In genomic region chr21:39313457-39314154, GRCh38 we compare ENCODE assay signal across 1 cellular context.
A peak's percentile ranks its signal among the peaks of the same experiment; 100 is the strongest.
TF ChIP-seq lines count a peak whose summit lies in the region.

Gene BRWD1, minus strand, starts transcription at chr21:39313632. Its CDS starts 141 bp downstream, at chr21:39313491.

TF ChIP-seq in A549, 52 proteins besides CTCF, POLR2A, EP300 and RAD21 (continued from another document):
- no peak for TF ChIP-seq REST (IDR thresholded peaks at IDR 0.05)
- no peak for TF ChIP-seq RFX5 (IDR thresholded peaks at IDR 0.05)
- TF ChIP-seq ESRRA (IDR thresholded peaks at IDR 0.05; ENCODE audit: borderline replicate concordance, low read length), result no peak
- no peak for TF ChIP-seq HOXB5 (CRISPR knock-in tag; IDR thresholded peaks at IDR 0.05)
- no peak for TF ChIP-seq ZSCAN20 (CRISPR knock-in tag; IDR thresholded peaks at IDR 0.05)
- no peak for TF ChIP-seq SREBF2 (IDR thresholded peaks at IDR 0.05)
- TF ChIP-seq HES2 (IDR thresholded peaks at IDR 0.05), result no peak
- no peak for TF ChIP-seq FOSB (CRISPR knock-in tag; IDR thresholded peaks at IDR 0.05)
- TF ChIP-seq RCOR1 (IDR thresholded peaks at IDR 0.05; ENCODE audit: low read depth, low read length), result no peak
- TF ChIP-seq KDM1A (IDR thresholded peaks at IDR 0.05; ENCODE audit: low read depth), result no peak
- TF ChIP-seq MAZ (IDR thresholded peaks at IDR 0.05; ENCODE audit: borderline replicate concordance, low read depth, low read length), result no peak
- TF ChIP-seq HOXA7 (CRISPR knock-in tag; IDR thresholded peaks at IDR 0.05), result no peak
- peak; percentile 19; the same call in 1 of the 2 replicates for TF ChIP-seq GATA3 (IDR thresholded peaks at IDR 0.05; ENCODE audit: borderline replicate concordance)
- TF ChIP-seq NR3C1 (IDR thresholded peaks at IDR 0.05), result no peak
- TF ChIP-seq HEYL (CRISPR knock-in tag; IDR thresholded peaks at IDR 0.05), result no peak
- TF ChIP-seq HOXB13 (CRISPR knock-in tag; IDR thresholded peaks at IDR 0.05; ENCODE audit: low read depth), result no peak
- TF ChIP-seq PHF8 (IDR thresholded peaks at IDR 0.05; ENCODE audit: borderline replicate concordance, low read depth), result peak; percentile 59; the same call in 1 of the 2 replicates
- TF ChIP-seq RNF2 (IDR thresholded peaks at IDR 0.05; ENCODE audit: borderline replicate concordance, low read depth), result no peak
- TF ChIP-seq EHF (CRISPR knock-in tag; IDR thresholded peaks at IDR 0.05), result no peak; the same call in 1 of the 2 replicates
- no peak for TF ChIP-seq FOSL2 (IDR thresholded peaks at IDR 0.05)
- TF ChIP-seq FOSL2 (CRISPR knock-in tag; IDR thresholded peaks at IDR 0.05), result peak; percentile 59
- TF ChIP-seq HDAC2 (IDR thresholded peaks at IDR 0.05), result no peak
- TF ChIP-seq CBX8 (IDR thresholded peaks at IDR 0.05), result no peak
- no peak for TF ChIP-seq ZFP36 (IDR thresholded peaks at IDR 0.05; ENCODE audit: borderline replicate concordance, partially characterized antibody)
- TF ChIP-seq ZC3H11A (IDR thresholded peaks at IDR 0.05), result no peak
- TF ChIP-seq NFE2L2 (conservative IDR thresholded peaks at IDR 0.05; ENCODE audit: low read length), result no peak
- TF ChIP-seq E2F6 (IDR thresholded peaks at IDR 0.05; ENCODE audit: borderline replicate concordance, low read depth), result peak; percentile 83
- TF ChIP-seq ELK1 (IDR thresholded peaks at IDR 0.05; ENCODE audit: low read depth, low read length), result no peak
- TF ChIP-seq CHD4 (IDR thresholded peaks at IDR 0.05; ENCODE audit: borderline replicate concordance), result no peak
- TF ChIP-seq BCL3 (IDR thresholded peaks at IDR 0.05), result 0 out of 3 replicates have a peak, but pooled peaks have one; percentile 34
- no peak; the same call in 1 of the 2 replicates for TF ChIP-seq MYC (IDR thresholded peaks at IDR 0.05; ENCODE audit: borderline replicate concordance, low read length)
- TF ChIP-seq BHLHE40 (IDR thresholded peaks at IDR 0.05; ENCODE audit: low read depth, low read length), result no peak
TF ChIP-seq in A549: peak in this region for 13.
